4 cellular contexts compared by ENCODE assay signal in genomic region chr7:6188395-6188794, GRCh38.
TF ChIP-seq lines count a peak whose summit lies in the region.

No MANE protein-coding gene starts in this region.

TF ChIP-seq in A549, 52 proteins besides CTCF, POLR2A, EP300 and RAD21:
- no peak for TF ChIP-seq MAFK (IDR thresholded peaks at IDR 0.05; ENCODE audit: partially characterized antibody)
- TF ChIP-seq REST (IDR thresholded peaks at IDR 0.05), result peak; percentile 56; the same call in 1 of the 2 replicates

TF ChIP-seq in GM23338, 12 proteins besides CTCF, POLR2A, EP300 and RAD21:
- no peak for TF ChIP-seq STAT1 (IDR thresholded peaks at IDR 0.05; ENCODE audit: unreplicated experiment)
- no peak for TF ChIP-seq EZH2phosphoT487 (IDR thresholded peaks at IDR 0.05; ENCODE audit: unreplicated experiment)
- TF ChIP-seq REST (IDR thresholded peaks at IDR 0.05; ENCODE audit: unreplicated experiment), result peak; percentile 67

TF ChIP-seq in HEK293, 187 proteins besides CTCF, POLR2A, EP300 and RAD21:
- TF ChIP-seq ZBTB21 (tag by site-specific recombination; IDR thresholded peaks at IDR 0.05) (no peak), REST (tag by site-specific recombination; IDR thresholded peaks at IDR 0.05) (peak; percentile 91)

TF ChIP-seq in GM12878, 131 proteins besides CTCF, POLR2A, EP300 and RAD21:
- TF ChIP-seq REST (IDR thresholded peaks at IDR 0.05; ENCODE audit: low read depth, low read length) (peak; percentile 60; the same call in 1 of the 2 replicates), TCF12 (IDR thresholded peaks at IDR 0.05; ENCODE audit: low read depth, low read length) (no peak)
TF ChIP-seq in GM12878: peak in this region for 1.
